In the genomic region with DNA sequence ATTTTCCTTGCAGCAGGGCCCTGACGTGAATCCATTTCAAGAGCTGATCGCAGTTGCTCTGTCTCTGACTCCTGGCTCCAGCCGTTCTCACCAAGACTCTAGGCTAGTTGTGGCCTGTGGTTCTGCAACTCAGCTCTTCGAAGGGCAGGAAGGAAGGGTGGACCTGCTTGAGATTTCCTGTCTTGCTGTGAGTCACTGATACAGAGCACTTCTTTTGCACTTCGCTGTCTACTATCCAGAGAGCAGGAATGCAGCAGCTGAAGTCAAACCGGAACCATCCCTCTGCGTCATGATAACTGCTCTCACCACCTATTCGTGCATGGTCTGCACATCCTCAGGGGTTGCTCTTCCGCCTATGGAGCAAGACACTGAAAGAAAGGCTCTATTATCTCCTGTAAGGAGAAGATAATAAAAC, we compare ENCODE assay signal across 1 cellular context.
A peak's percentile ranks its signal among the peaks of the same experiment; 100 is the strongest.
TF ChIP-seq lines count a peak whose summit lies in the region.

No MANE protein-coding gene starts in this region.

TF ChIP-seq in endothelial cell of umbilical vein, 7 proteins besides CTCF, POLR2A, EP300 and RAD21:
- TF ChIP-seq MYC (IDR thresholded peaks at IDR 0.05; ENCODE audit: low read depth, low read length) (peak; percentile 62), FOS (IDR thresholded peaks at IDR 0.05; ENCODE audit: borderline replicate concordance, insufficient read depth, low read length) (peak; percentile 98), EZH2 (IDR thresholded peaks at IDR 0.05; ENCODE audit: borderline replicate concordance, low read depth, low read length, severe bottlenecking) (no peak), JUN (IDR thresholded peaks at IDR 0.05; ENCODE audit: borderline replicate concordance, insufficient read depth, insufficient read length, low read depth) (peak; percentile 93), POLR2AphosphoS5 (IDR thresholded peaks at IDR 0.05; ENCODE audit: insufficient read depth, low read depth, low read length) (peak; percentile 99), GATA2 (IDR thresholded peaks at IDR 0.05; ENCODE audit: insufficient read depth, insufficient read length, low read depth, low read length) (peak; percentile 86)
- TF ChIP-seq, protein P1, sequence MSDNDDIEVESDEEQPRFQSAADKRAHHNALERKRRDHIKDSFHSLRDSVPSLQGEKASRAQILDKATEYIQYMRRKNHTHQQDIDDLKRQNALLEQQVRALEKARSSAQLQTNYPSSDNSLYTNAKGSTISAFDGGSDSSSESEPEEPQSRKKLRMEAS (IDR thresholded peaks at IDR 0.05; ENCODE audit: insufficient read depth, insufficient read length), result no peak
